8 cellular contexts compared by ENCODE assay signal in the genomic region with DNA sequence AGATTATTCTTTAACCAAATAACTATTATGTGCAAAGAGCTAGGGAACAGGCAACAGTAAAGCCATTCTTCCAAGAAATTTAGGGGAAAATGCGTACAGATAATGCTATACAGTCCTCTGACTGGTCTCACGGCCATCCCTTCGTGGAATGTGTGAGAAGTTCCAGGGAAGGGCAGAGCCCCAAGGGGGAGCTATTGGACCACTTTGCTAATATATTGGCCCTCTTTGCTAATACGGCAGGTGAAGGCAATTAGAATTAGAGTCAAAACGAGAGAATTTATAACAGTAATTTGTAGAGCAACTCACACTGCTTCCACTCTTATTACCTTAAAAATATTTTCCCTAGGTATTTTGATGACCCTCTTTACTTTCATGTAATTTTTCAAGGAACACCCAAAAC.
DNase-seq lines count a peak whose midpoint lies in the region; ATAC-seq and TF ChIP-seq lines count a peak whose summit lies in the region.

No MANE protein-coding gene starts in this region.

- H3K27ac ChIP-seq in hepatocyte = no peak overlapping the region

- peaks cover 31% of the 10 kb centered on the region for H3K27me3 Mint-ChIP-seq in activated T-cell treated with anti-CD3 and anti-CD28 coated beads, Interleukin-2, amount 50 U/mL, for 72 hours (ENCODE audit: low read depth)

- H3K4me1 ChIP-seq in hepatocyte (ENCODE audit: insufficient read depth) = peaks cover 4% of the 10 kb centered on the region

- H3K79me2 ChIP-seq in hepatocyte = no peaks in the 10 kb centered on the region

- no peaks in the 10 kb centered on the region for H4K20me1 ChIP-seq in hepatocyte (ENCODE audit: insufficient read depth, poor library complexity, severe bottlenecking)

- H3K36me3 Mint-ChIP-seq in activated T-cell treated with anti-CD3 and anti-CD28 coated beads, Interleukin-2, amount 50 U/mL, for 72 hours (ENCODE audit: insufficient read depth in 2 of 2) = no peaks in the 10 kb centered on the region

- H3K4me2 ChIP-seq in hepatocyte = no peak overlapping the region

- DNase-seq in hepatocyte (ENCODE audit: low spot score) (peak; percentile 69), middle frontal gyrus (ENCODE audit: extremely low spot score, low spot score) (no peak)
- DNase-seq in activated T-cell treated with anti-CD3 and anti-CD28 coated beads, Interleukin-2, amount 50 U/mL, for 72 hours = no peak

- no peak overlapping the region for H2AFZ ChIP-seq in hepatocyte

- no peaks in the 10 kb centered on the region for H3K9me3 Mint-ChIP-seq in activated T-cell treated with anti-CD3 and anti-CD28 coated beads, Interleukin-2, amount 50 U/mL, for 72 hours

- no peaks in the 10 kb centered on the region for H3K27me3 ChIP-seq in hepatocyte

- TF ChIP-seq CTCF in GM12872 (IDR thresholded peaks at IDR 0.05; ENCODE audit: insufficient read depth, low read depth, low read length) (peak; percentile 60), hepatocyte (IDR thresholded peaks at IDR 0.05; ENCODE audit: poor library complexity) (peak; percentile 75)

- H3K27ac Mint-ChIP-seq in activated T-cell treated with anti-CD3 and anti-CD28 coated beads, Interleukin-2, amount 50 U/mL, for 72 hours = no peak overlapping the region

- WGBS in hepatocyte (ENCODE audit: low lambda C conversion rate, missing lambda C conversion rate) = 26% methylated on average over 5 of the region's 5 CpGs

- peaks cover 10% of the 10 kb centered on the region for H3K4me1 Mint-ChIP-seq in activated T-cell treated with anti-CD3 and anti-CD28 coated beads, Interleukin-2, amount 50 U/mL, for 72 hours (ENCODE audit: low read depth)

- H3K36me3 ChIP-seq in hepatocyte (replicated peaks; ENCODE audit: insufficient read depth, low read depth) = no peaks in the 10 kb centered on the region

- H3K4me3 Mint-ChIP-seq in activated T-cell treated with anti-CD3 and anti-CD28 coated beads, Interleukin-2, amount 50 U/mL, for 72 hours = no peak overlapping the region

- no peaks in the 10 kb centered on the region for H3K9me3 ChIP-seq in hepatocyte (ENCODE audit: low read depth)

- peak; percentile 55 for ATAC-seq in HG03432 (IDR thresholded peaks at IDR 0.05; ENCODE audit: unreplicated experiment)
- ATAC-seq in SK-N-SH treated with all-trans-retinoic acid at 6 μM for 48 hours = 0 out of 3 replicates have a peak, but pooled peaks have one; percentile 28
- no peak for ATAC-seq in HG02678 (IDR thresholded peaks at IDR 0.05; ENCODE audit: unreplicated experiment)
- ATAC-seq in activated T-cell treated with anti-CD3 and anti-CD28 coated beads, Interleukin-2, amount 50 U/mL, for 72 hours (replicated peaks in 1 of 2) = no peak
- ATAC-seq in GM21528 (IDR thresholded peaks at IDR 0.05; ENCODE audit: low FRiP score, unreplicated experiment) = no peak

- no peak overlapping the region for H3K4me3 ChIP-seq in hepatocyte

- H3K9me2 ChIP-seq in hepatocyte (replicated peaks; ENCODE audit: insufficient read depth) = no peaks in the 10 kb centered on the region

TF ChIP-seq in SK-N-SH treated with all-trans-retinoic acid at 6 μM for 48 hours, 23 proteins besides CTCF, POLR2A, EP300 and RAD21:
- TF ChIP-seq SNAI2 (CRISPR knock-in tag; IDR thresholded peaks at IDR 0.05) = no peak
- no peak for TF ChIP-seq TOX (CRISPR knock-in tag; IDR thresholded peaks at IDR 0.05; ENCODE audit: borderline replicate concordance)
- TF ChIP-seq, protein P1, sequence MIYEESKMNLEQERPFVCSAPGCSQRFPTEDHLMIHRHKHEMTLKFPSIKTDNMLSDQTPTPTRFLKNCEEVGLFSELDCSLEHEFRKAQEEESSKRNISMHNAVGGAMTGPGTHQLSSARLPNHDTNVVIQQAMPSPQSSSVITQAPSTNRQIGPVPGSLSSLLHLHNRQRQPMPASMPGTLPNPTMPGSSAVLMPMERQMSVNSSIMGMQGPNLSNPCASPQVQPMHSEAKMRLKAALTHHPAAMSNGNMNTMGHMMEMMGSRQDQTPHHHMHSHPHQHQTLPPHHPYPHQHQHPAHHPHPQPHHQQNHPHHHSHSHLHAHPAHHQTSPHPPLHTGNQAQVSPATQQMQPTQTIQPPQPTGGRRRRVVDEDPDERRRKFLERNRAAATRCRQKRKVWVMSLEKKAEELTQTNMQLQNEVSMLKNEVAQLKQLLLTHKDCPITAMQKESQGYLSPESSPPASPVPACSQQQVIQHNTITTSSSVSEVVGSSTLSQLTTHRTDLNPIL (CRISPR knock-in tag; IDR thresholded peaks at IDR 0.05; ENCODE audit: low read depth) = no peak
- TF ChIP-seq BACH2 (CRISPR knock-in tag; IDR thresholded peaks at IDR 0.05; ENCODE audit: borderline replicate concordance) = no peak
- TF ChIP-seq GLIS3 (CRISPR knock-in tag; IDR thresholded peaks at IDR 0.05) = no peak
- no peak for TF ChIP-seq ZFP30 (CRISPR knock-in tag; IDR thresholded peaks at IDR 0.05)
- TF ChIP-seq ISL1 (CRISPR knock-in tag; IDR thresholded peaks at IDR 0.05) = no peak
- no peak for TF ChIP-seq RARB (CRISPR knock-in tag; IDR thresholded peaks at IDR 0.05)
- no peak for TF ChIP-seq PPARA (CRISPR knock-in tag; IDR thresholded peaks at IDR 0.05; ENCODE audit: borderline replicate concordance)
TF ChIP-seq in SK-N-SH treated with all-trans-retinoic acid at 6 μM for 48 hours: peak in this region for 0.

Comparison
In these comparisons a context has a peak if more than half of its experiments do, and no peak if none do; other contexts are left out.
1. ATAC-seq: peak in HG03432 (single experiment) and SK-N-SH treated with all-trans-retinoic acid at 6 μM for 48 hours (single experiment); none in HG02678 (single experiment), activated T-cell treated with anti-CD3 and anti-CD28 coated beads, Interleukin-2, amount 50 U/mL, for 72 hours (0 of 2) and GM21528 (single experiment).